ENCODE assay signal across 12 cellular contexts in the genomic region with DNA sequence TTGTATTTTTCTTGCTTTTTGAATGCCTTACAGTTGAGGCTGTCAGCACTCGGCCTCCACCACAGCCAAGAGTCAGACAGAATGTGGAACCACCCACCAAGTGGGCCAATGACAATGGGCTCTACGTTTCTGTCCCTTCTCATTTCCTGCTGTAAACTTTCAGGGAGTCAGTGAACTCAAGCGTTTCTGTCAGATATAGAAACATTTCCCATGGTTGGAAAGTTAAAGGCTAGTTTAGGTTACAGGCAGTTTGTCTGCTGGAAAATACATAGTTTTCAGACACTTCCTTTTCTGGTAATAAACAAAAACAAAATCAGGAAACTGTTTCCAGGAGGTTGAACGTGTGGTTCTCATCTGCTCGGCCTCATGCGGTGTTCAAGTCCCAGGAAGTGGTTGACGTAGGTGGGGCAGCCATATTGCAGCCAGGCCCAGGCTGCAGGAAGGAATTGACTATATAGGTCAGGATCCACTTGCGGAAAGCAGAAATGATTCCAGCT.
DNase-seq lines count a peak whose midpoint lies in the region; ATAC-seq and TF ChIP-seq lines count a peak whose summit lies in the region.
"Had no signal": no experiment of that assay in that cellular context is flagged by ENCODE, and none has a peak within 500 bp of the region (broad histone marks: within the 10 kb centered on the region; RNA-seq: fewer than 3 reads in every experiment).

No MANE protein-coding gene starts in this region.

- no peaks in the 10 kb centered on the region for H3K27me3 Mint-ChIP-seq in activated CD4-positive, alpha-beta T cell treated with anti-CD3 and anti-CD28 coated beads for 36 hours
- H3K27me3 Mint-ChIP-seq in dendritic cell treated with granulocyte-macrophage colony-stimulating factor and Interleukin-4, amounts not matched to agents 40 ng/mL and 50 ng/mL, for 4 days, result no peaks in the 10 kb centered on the region
- H3K27me3 Mint-ChIP-seq in stimulated activated memory B cell treated with anti-CD40 and anti-IgM and Interleukin-4, amounts not matched to agents 10 μg/mL and 1 μg/mL and 100 μg/mL, for 72 hours, result no peaks in the 10 kb centered on the region

- no peak overlapping the region for H2BK15ac ChIP-seq in mesendoderm (replicated peaks; ENCODE audit: low read depth)

- H3K27me3 ChIP-seq in smooth muscle cell (ENCODE audit: low read depth) (no peaks in the 10 kb centered on the region), mesendoderm (ENCODE audit: insufficient read depth, low read length, poor library complexity) (no peaks in the 10 kb centered on the region)
- H3K27me3 ChIP-seq: breast epithelium had no signal

- no peak overlapping the region for H3K23ac ChIP-seq in mesendoderm (ENCODE audit: low read length)

- no peak overlapping the region for H3K4ac ChIP-seq in mesendoderm (ENCODE audit: low read depth, low read length)

- H3K4me3 ChIP-seq in smooth muscle cell (no peak overlapping the region), mesendoderm (ENCODE audit: low read length) (no peak overlapping the region)
- H3K4me3 ChIP-seq: breast epithelium had no signal

- no peak overlapping the region for H2AFZ ChIP-seq in smooth muscle cell (ENCODE audit: low read depth)

- H3K79me1 ChIP-seq in mesendoderm (ENCODE audit: low read length), result no peaks in the 10 kb centered on the region

- peaks cover 13% of the 10 kb centered on the region for H3K36me3 Mint-ChIP-seq in activated CD4-positive, alpha-beta T cell treated with anti-CD3 and anti-CD28 coated beads for 36 hours (ENCODE audit: low read depth)
- H3K36me3 Mint-ChIP-seq in dendritic cell treated with granulocyte-macrophage colony-stimulating factor and Interleukin-4, amounts not matched to agents 40 ng/mL and 50 ng/mL, for 4 days (ENCODE audit: low read depth), result peaks cover 56% of the 10 kb centered on the region
- peaks cover 39% of the 10 kb centered on the region for H3K36me3 Mint-ChIP-seq in stimulated activated memory B cell treated with anti-CD40 and anti-IgM and Interleukin-4, amounts not matched to agents 10 μg/mL and 1 μg/mL and 100 μg/mL, for 72 hours

- CTCF ChIA-PET in activated CD4-positive, alpha-beta T cell treated with anti-CD3 and anti-CD28 coated beads for 36 hours (lab: Charles Lee), result interaction anchor here (0.5 kb wide), 1 partner anchor 44 kb away, joined by 3 read pairs; no protein-coding TSS in a partner anchor

- peaks cover 90% of the 10 kb centered on the region for H3K4me1 Mint-ChIP-seq in activated CD4-positive, alpha-beta T cell treated with anti-CD3 and anti-CD28 coated beads for 36 hours
- H3K4me1 Mint-ChIP-seq in dendritic cell treated with granulocyte-macrophage colony-stimulating factor and Interleukin-4, amounts not matched to agents 40 ng/mL and 50 ng/mL, for 4 days (ENCODE audit: low read depth), result peaks cover 31% of the 10 kb centered on the region
- peaks cover 46% of the 10 kb centered on the region for H3K4me1 Mint-ChIP-seq in stimulated activated memory B cell treated with anti-CD40 and anti-IgM and Interleukin-4, amounts not matched to agents 10 μg/mL and 1 μg/mL and 100 μg/mL, for 72 hours

- peak; percentile 74 for ATAC-seq in activated CD4-positive, alpha-beta T cell treated with anti-CD3 and anti-CD28 coated beads for 36 hours
- peak; percentile 56 for ATAC-seq in stimulated activated memory B cell treated with anti-CD40 and anti-IgM and Interleukin-4, amounts not matched to agents 10 μg/mL and 1 μg/mL and 100 μg/mL, for 72 hours

- no peak overlapping the region for H2BK120ac ChIP-seq in mesendoderm (ENCODE audit: low read depth, low read length)

- no peaks in the 10 kb centered on the region for H3K79me2 ChIP-seq in smooth muscle cell (ENCODE audit: low read depth)
- no peaks in the 10 kb centered on the region for H3K79me2 ChIP-seq in mesendoderm (ENCODE audit: control insufficient read depth, insufficient read depth, low read length)

- POLR2A ChIA-PET in activated CD4-positive, alpha-beta T cell treated with anti-CD3 and anti-CD28 coated beads for 36 hours (lab: Charles Lee), result interaction anchor here (1.5 kb wide), 1 partner anchor 60 kb away, joined by 4 read pairs; no protein-coding TSS in a partner anchor

- TF ChIP-seq CTCF in smooth muscle cell (IDR thresholded peaks at IDR 0.05; ENCODE audit: borderline replicate concordance, insufficient read depth, poor library complexity, severe bottlenecking), result no peak

- H3K4me1 ChIP-seq in smooth muscle cell (ENCODE audit: low read depth) (no peaks in the 10 kb centered on the region), mesendoderm (ENCODE audit: control insufficient read depth, low read depth, low read length) (no peaks in the 10 kb centered on the region)
- H3K4me1 ChIP-seq: breast epithelium had no signal

- H3K27ac ChIP-seq in smooth muscle cell (ENCODE audit: low read depth), result no peak overlapping the region
- H3K27ac ChIP-seq in mesendoderm (ENCODE audit: low read depth, low read length), result no peak overlapping the region
- H3K27ac ChIP-seq: breast epithelium had no signal

- no peak overlapping the region for H3K18ac ChIP-seq in mesendoderm (ENCODE audit: low read length)

- H3K27ac Mint-ChIP-seq in activated CD4-positive, alpha-beta T cell treated with anti-CD3 and anti-CD28 coated beads for 36 hours, result peak overlapping the region; percentile 94
- H3K27ac Mint-ChIP-seq in dendritic cell treated with granulocyte-macrophage colony-stimulating factor and Interleukin-4, amounts not matched to agents 40 ng/mL and 50 ng/mL, for 4 days, result peak overlapping the region; percentile 76
- H3K27ac Mint-ChIP-seq in stimulated activated memory B cell treated with anti-CD40 and anti-IgM and Interleukin-4, amounts not matched to agents 10 μg/mL and 1 μg/mL and 100 μg/mL, for 72 hours, result peak overlapping the region; percentile 66

- intact Hi-C loops in activated CD4-positive, alpha-beta T cell treated with anti-CD3 and anti-CD28 coated beads for 36 hours (cut with DNase I, micrococcal nuclease), result loop anchor here (5.0 kb wide), 2 partner anchors 43 to 247 kb away; a partner anchor contains a TSS
- intact Hi-C loops in dendritic cell treated with granulocyte-macrophage colony-stimulating factor and Interleukin-4, amounts not matched to agents 40 ng/mL and 50 ng/mL, for 4 days (cut with micrococcal nuclease), result loop anchor here (2.0 kb wide), 1 partner anchor 22 kb away; no protein-coding TSS in a partner anchor

- no peaks in the 10 kb centered on the region for H3K9me3 ChIP-seq in smooth muscle cell (replicated peaks; ENCODE audit: low read depth)
- H3K9me3 ChIP-seq: breast epithelium had no signal

- H3K9ac ChIP-seq in smooth muscle cell (ENCODE audit: low read depth) (no peak overlapping the region), mesendoderm (ENCODE audit: low read length) (no peak overlapping the region)

- H2BK5ac ChIP-seq in mesendoderm (ENCODE audit: low read length), result no peak overlapping the region

- no peak overlapping the region for H3K56ac ChIP-seq in mesendoderm (ENCODE audit: low read length)

- peak overlapping the region; percentile 49 for H3K4me3 Mint-ChIP-seq in activated CD4-positive, alpha-beta T cell treated with anti-CD3 and anti-CD28 coated beads for 36 hours
- no peak overlapping the region for H3K4me3 Mint-ChIP-seq in dendritic cell treated with granulocyte-macrophage colony-stimulating factor and Interleukin-4, amounts not matched to agents 40 ng/mL and 50 ng/mL, for 4 days
- H3K4me3 Mint-ChIP-seq in stimulated activated memory B cell treated with anti-CD40 and anti-IgM and Interleukin-4, amounts not matched to agents 10 μg/mL and 1 μg/mL and 100 μg/mL, for 72 hours, result no peak overlapping the region

- peaks cover 9% of the 10 kb centered on the region for H3K9me3 Mint-ChIP-seq in activated CD4-positive, alpha-beta T cell treated with anti-CD3 and anti-CD28 coated beads for 36 hours (ENCODE audit: low read depth)
- peaks cover 9% of the 10 kb centered on the region for H3K9me3 Mint-ChIP-seq in dendritic cell treated with granulocyte-macrophage colony-stimulating factor and Interleukin-4, amounts not matched to agents 40 ng/mL and 50 ng/mL, for 4 days
- H3K9me3 Mint-ChIP-seq in stimulated activated memory B cell treated with anti-CD40 and anti-IgM and Interleukin-4, amounts not matched to agents 10 μg/mL and 1 μg/mL and 100 μg/mL, for 72 hours, result peaks cover 3% of the 10 kb centered on the region

- peak; percentile 66 for DNase-seq in activated CD4-positive, alpha-beta T cell treated with anti-CD3 and anti-CD28 coated beads for 36 hours
- DNase-seq in activated CD4-positive, alpha-beta T cell treated with anti-CD3 and anti-CD28 coated beads, Interleukin-2, amount 50 U/mL, for 4 hours, result no peak
- DNase-seq in activated CD4-positive, alpha-beta T cell treated with anti-CD3 and anti-CD28 coated beads, Interleukin-2, amount 50 U/mL, for 1 hour, result peak; percentile 21
- DNase-seq in SIG-M5 treated with dmso at 0.1 percent for 504 hours (lab: John Stamatoyannopoulos, UW; ENCODE audit: unreplicated experiment) (no peak), smooth muscle cell (lab: John Stamatoyannopoulos, UW; ENCODE audit: unreplicated experiment) (no peak), mesendoderm (no peak)
- DNase-seq: 8988T, NCI-H510A, SHP77 had no signal

- H4K5ac ChIP-seq in mesendoderm (ENCODE audit: low read length), result no peak overlapping the region

- H3K4me2 ChIP-seq in smooth muscle cell, result no peak overlapping the region
- no peak overlapping the region for H3K4me2 ChIP-seq in mesendoderm (ENCODE audit: low read length)

- H2AK5ac ChIP-seq in mesendoderm (ENCODE audit: low read length), result no peak overlapping the region

- WGBS in smooth muscle cell (ENCODE audit: low lambda C conversion rate), result 82% methylated on average over 8 of the region's 8 CpGs
- no CpG with 5 or more reads among the region's 8 CpGs for WGBS in mesendoderm (ENCODE audit: extremely low coverage, insufficient coverage, low lambda C conversion rate)

- H3F3A ChIP-seq in smooth muscle cell (ENCODE audit: low read depth), result no peaks in the 10 kb centered on the region

- no peaks in the 10 kb centered on the region for H3K36me3 ChIP-seq in smooth muscle cell (ENCODE audit: low read depth)
- H3K36me3 ChIP-seq in mesendoderm (ENCODE audit: control insufficient read depth, insufficient read depth, low read length), result no peaks in the 10 kb centered on the region
- H3K36me3 ChIP-seq: breast epithelium had no signal

- H4K8ac ChIP-seq in mesendoderm (ENCODE audit: low read depth, low read length), result no peak overlapping the region

- no peaks in the 10 kb centered on the region for H4K20me1 ChIP-seq in smooth muscle cell (ENCODE audit: low read depth)

Comparison
In these comparisons a context has a peak if more than half of its experiments do, and no peak if none do; other contexts are left out.
1. DNase-seq: peak in activated CD4-positive, alpha-beta T cell treated with anti-CD3 and anti-CD28 coated beads for 36 hours (single experiment) and activated CD4-positive, alpha-beta T cell treated with anti-CD3 and anti-CD28 coated beads, Interleukin-2, amount 50 U/mL, for 1 hour (single experiment); none in activated CD4-positive, alpha-beta T cell treated with anti-CD3 and anti-CD28 coated beads, Interleukin-2, amount 50 U/mL, for 4 hours (0 of 2), SIG-M5 treated with dmso at 0.1 percent for 504 hours (single experiment), smooth muscle cell (single experiment) and mesendoderm (single experiment).
2. Peak in every context shown above with its lines, with median percentiles within 50 percentile points of each other: H3K27ac Mint-ChIP-seq.